In the genomic region with DNA sequence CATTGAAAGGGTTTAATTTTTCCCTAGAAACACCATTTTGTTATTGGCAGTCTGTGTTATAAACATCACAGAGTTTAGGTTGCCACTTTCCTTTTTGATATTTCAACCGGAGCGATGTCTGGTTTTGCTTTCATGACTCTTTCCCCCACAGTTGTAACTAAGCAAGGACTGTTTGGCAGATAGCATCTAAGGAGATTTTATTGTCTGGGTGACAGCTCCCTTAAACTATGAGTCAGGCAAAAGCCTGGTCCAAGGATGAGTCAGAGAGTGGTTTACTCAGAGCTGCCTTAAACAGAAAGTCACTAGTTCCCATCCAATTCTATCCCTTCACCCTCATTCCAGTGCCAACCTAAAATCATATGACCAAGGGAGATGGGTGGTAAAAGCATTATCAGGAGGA, we compare ENCODE assay signal across 9 cellular contexts.
DNase-seq lines count a peak whose midpoint lies in the region; ATAC-seq and TF ChIP-seq lines count a peak whose summit lies in the region.
"Had no signal": no experiment of that assay in that cellular context is flagged by ENCODE, and none has a peak within 500 bp of the region (broad histone marks: within the 10 kb centered on the region; RNA-seq: fewer than 3 reads in every experiment).

No MANE protein-coding gene starts in this region.

- DNase-seq in AG09319 (ENCODE audit: extremely low read depth, low read depth) (peak; percentile 57), NCI-H2196 treated with DMSO at 0.1 percent for 48 hours (lab: John Stamatoyannopoulos, UW; ENCODE audit: unreplicated experiment) (peak; percentile 19), fibroblast of gingiva (ENCODE audit: low read depth) (peak; percentile 81), NCI-H748 (lab: John Stamatoyannopoulos, UW; ENCODE audit: unreplicated experiment) (no peak)
- DNase-seq in stimulated activated CD4-positive, alpha-beta T cell treated with anti-CD3 and anti-CD28 coated beads, Interleukin-15, amount 100 ng/mL, for 24 hours = no peak
- DNase-seq: activated naive CD8-positive, alpha-beta T cell treated with anti-CD3 and anti-CD28 coated beads, Interleukin-2, amount 10 ng/mL, durations not matched to agents 7 days and 5 days had no signal

- H3K4me1 Mint-ChIP-seq in stimulated activated memory B cell treated with anti-CD40 and anti-IgM and Interleukin-4, amounts not matched to agents 10 μg/mL and 1 μg/mL and 100 μg/mL, for 72 hours = no peaks in the 10 kb centered on the region
- H3K4me1 Mint-ChIP-seq: activated naive CD8-positive, alpha-beta T cell treated with anti-CD3 and anti-CD28 coated beads, Interleukin-2, amount 10 ng/mL, durations not matched to agents 7 days and 5 days had no signal

- no peak overlapping the region for H3K4me3 Mint-ChIP-seq in stimulated activated memory B cell treated with anti-CD40 and anti-IgM and Interleukin-4, amounts not matched to agents 10 μg/mL and 1 μg/mL and 100 μg/mL, for 72 hours
- H3K4me3 Mint-ChIP-seq: activated naive CD8-positive, alpha-beta T cell treated with anti-CD3 and anti-CD28 coated beads, Interleukin-2, amount 10 ng/mL, durations not matched to agents 7 days and 5 days had no signal

- no peaks in the 10 kb centered on the region for H3K27me3 Mint-ChIP-seq in stimulated activated memory B cell treated with anti-CD40 and anti-IgM and Interleukin-4, amounts not matched to agents 10 μg/mL and 1 μg/mL and 100 μg/mL, for 72 hours
- H3K27me3 Mint-ChIP-seq: activated naive CD8-positive, alpha-beta T cell treated with anti-CD3 and anti-CD28 coated beads, Interleukin-2, amount 10 ng/mL, durations not matched to agents 7 days and 5 days had no signal

- no peak for TF ChIP-seq CTCF in AG09319 (IDR thresholded peaks at IDR 0.05; ENCODE audit: low read depth, low read length)

- no peaks in the 10 kb centered on the region for H3K9me3 Mint-ChIP-seq in stimulated activated memory B cell treated with anti-CD40 and anti-IgM and Interleukin-4, amounts not matched to agents 10 μg/mL and 1 μg/mL and 100 μg/mL, for 72 hours
- H3K9me3 Mint-ChIP-seq: activated naive CD8-positive, alpha-beta T cell treated with anti-CD3 and anti-CD28 coated beads, Interleukin-2, amount 10 ng/mL, durations not matched to agents 7 days and 5 days had no signal

- no peak overlapping the region for H3K27ac Mint-ChIP-seq in stimulated activated memory B cell treated with anti-CD40 and anti-IgM and Interleukin-4, amounts not matched to agents 10 μg/mL and 1 μg/mL and 100 μg/mL, for 72 hours
- H3K27ac Mint-ChIP-seq: activated naive CD8-positive, alpha-beta T cell treated with anti-CD3 and anti-CD28 coated beads, Interleukin-2, amount 10 ng/mL, durations not matched to agents 7 days and 5 days had no signal

- H3K36me3 Mint-ChIP-seq in stimulated activated memory B cell treated with anti-CD40 and anti-IgM and Interleukin-4, amounts not matched to agents 10 μg/mL and 1 μg/mL and 100 μg/mL, for 72 hours = no peaks in the 10 kb centered on the region
- H3K36me3 Mint-ChIP-seq: activated naive CD8-positive, alpha-beta T cell treated with anti-CD3 and anti-CD28 coated beads, Interleukin-2, amount 10 ng/mL, durations not matched to agents 7 days and 5 days had no signal

- ATAC-seq in GM21381 (IDR thresholded peaks at IDR 0.05; ENCODE audit: unreplicated experiment) = peak; percentile 81
- ATAC-seq in stimulated activated memory B cell treated with anti-CD40 and anti-IgM and Interleukin-4, amounts not matched to agents 10 μg/mL and 1 μg/mL and 100 μg/mL, for 72 hours = peak; percentile 12
- no peak for ATAC-seq in HG03025 (IDR thresholded peaks at IDR 0.05; ENCODE audit: low FRiP score, unreplicated experiment)

Comparison
In these comparisons a context has a peak if more than half of its experiments do, and no peak if none do; other contexts are left out.
1. DNase-seq: peak in AG09319 (single experiment), NCI-H2196 treated with DMSO at 0.1 percent for 48 hours (single experiment) and fibroblast of gingiva (single experiment); none in NCI-H748 (single experiment) and stimulated activated CD4-positive, alpha-beta T cell treated with anti-CD3 and anti-CD28 coated beads, Interleukin-15, amount 100 ng/mL, for 24 hours (single experiment).